In genomic region chr4:153495480-153496206, GRCh38 we compare ENCODE assay signal across 12 cellular contexts. TPM values are rescaled to one million over a fixed set of nuclear protein-coding genes. Genes with fewer than 3 reads are reported as not detected.
DNase-seq lines count a peak whose midpoint lies in the region; ATAC-seq and TF ChIP-seq lines count a peak whose summit lies in the region.
"Had no signal": no experiment of that assay in that cellular context is flagged by ENCODE, and none has a peak within 500 bp of the region (broad histone marks: within the 10 kb centered on the region; RNA-seq: fewer than 3 reads in every experiment).

No MANE protein-coding gene starts in this region.

- peaks cover 44 to 95% (median 76%) of the 10 kb centered on the region in 4 donors for H3K4me1 Mint-ChIP-seq in CD4-positive, CD25-positive, alpha-beta regulatory T cell
- peaks cover 55% of the 10 kb centered on the region for H3K4me1 Mint-ChIP-seq in GM23338
- H3K4me1 Mint-ChIP-seq in activated naive CD8-positive, alpha-beta T cell treated with anti-CD3 and anti-CD28 coated beads for 36 hours, result peaks cover 88% of the 10 kb centered on the region
- H3K4me1 Mint-ChIP-seq in naive thymus-derived CD8-positive, alpha-beta T cell, result peaks cover 56 to 96% (median 89%) of the 10 kb centered on the region in 4 donors

- peak overlapping the region; percentile 52 for H3K4me3 ChIP-seq in CD4-positive, CD25-positive, alpha-beta regulatory T cell (ENCODE audit: low read depth, low read length)
- H3K4me3 ChIP-seq in GM23338 (no peak overlapping the region), GM23248 (no peak overlapping the region)
- H3K4me3 ChIP-seq: mucosa of descending colon, stomach had no signal

- ATAC-seq in CD4-positive, CD25-positive, alpha-beta regulatory T cell (ENCODE audit: low read depth in 2 of 2), result no peak
- ATAC-seq in GM23338, result no peak
- peak in 1 of 2 donors; percentile 42 for ATAC-seq in naive thymus-derived CD8-positive, alpha-beta T cell
- ATAC-seq: mucosa of descending colon had no signal

- in situ Hi-C loops in GM23248 (cut with MboI), result no loop called here

- no peak overlapping the region for H3K9ac ChIP-seq in GM23248

- H3K36me3 ChIP-seq in CD4-positive, CD25-positive, alpha-beta regulatory T cell (ENCODE audit: control insufficient read depth, insufficient read depth, low read length), result peaks cover 5% of the 10 kb centered on the region
- H3K36me3 ChIP-seq in GM23338 (ENCODE audit: insufficient read depth), result no peaks in the 10 kb centered on the region
- H3K36me3 ChIP-seq in GM23248 (ENCODE audit: low read depth), result no peaks in the 10 kb centered on the region
- H3K36me3 ChIP-seq: stomach had no signal

- peaks cover 29% of the 10 kb centered on the region for H3K36me3 Mint-ChIP-seq in CD4-positive, CD25-positive, alpha-beta regulatory T cell
- no peaks in the 10 kb centered on the region for H3K36me3 Mint-ChIP-seq in GM23338 (ENCODE audit: low read depth)
- peaks cover 49% of the 10 kb centered on the region for H3K36me3 Mint-ChIP-seq in activated naive CD8-positive, alpha-beta T cell treated with anti-CD3 and anti-CD28 coated beads for 36 hours
- H3K36me3 Mint-ChIP-seq in naive thymus-derived CD8-positive, alpha-beta T cell, result peaks cover 0 to 17% (median 0%) of the 10 kb centered on the region in 3 donors

- peak overlapping the region; percentile 60 for H3K4me2 ChIP-seq in GM23338
- no peak overlapping the region for H3K4me2 ChIP-seq in GM23248 (ENCODE audit: unreplicated experiment)

- H3K27me3 Mint-ChIP-seq in CD4-positive, CD25-positive, alpha-beta regulatory T cell, result peaks cover 5% of the 10 kb centered on the region
- no peaks in the 10 kb centered on the region for H3K27me3 Mint-ChIP-seq in GM23338 (ENCODE audit: insufficient read depth, low read depth, poor library complexity)
- no peaks in the 10 kb centered on the region for H3K27me3 Mint-ChIP-seq in activated naive CD8-positive, alpha-beta T cell treated with anti-CD3 and anti-CD28 coated beads for 36 hours
- H3K27me3 Mint-ChIP-seq in naive thymus-derived CD8-positive, alpha-beta T cell, result no peaks in the 10 kb centered on the region

- H4K20me1 ChIP-seq in GM23338 (replicated peaks; ENCODE audit: insufficient read depth), result peaks cover 5% of the 10 kb centered on the region; the same call in 1 of the 2 replicates
- H4K20me1 ChIP-seq in GM23248 (ENCODE audit: insufficient read depth), result no peaks in the 10 kb centered on the region

- peak overlapping the region; percentile 91 for H3K27ac ChIP-seq in CD4-positive, CD25-positive, alpha-beta regulatory T cell (ENCODE audit: insufficient read depth, low read length, poor library complexity, severe bottlenecking)
- H3K27ac ChIP-seq in GM23338 (ENCODE audit: low read depth), result peak overlapping the region; percentile 75
- H3K27ac ChIP-seq in GM23248, result no peak overlapping the region
- H3K27ac ChIP-seq: HL-60 had no signal

- peak in 1 of 3 donors; percentile 59 for DNase-seq in CD4-positive, CD25-positive, alpha-beta regulatory T cell
- no peak for DNase-seq in GM23338 (ENCODE audit: low spot score)
- no peak for DNase-seq in activated naive CD8-positive, alpha-beta T cell treated with anti-CD3 and anti-CD28 coated beads for 36 hours
- peak in 2 of 10 donors; percentile 23 to 43 for DNase-seq in naive thymus-derived CD8-positive, alpha-beta T cell
- DNase-seq in SKM-1 treated with dmso at 0.1 percent for 144 hours (lab: John Stamatoyannopoulos, UW; ENCODE audit: unreplicated experiment), result no peak
- DNase-seq in GM23248, result no peak
- no peak for DNase-seq in medulla oblongata (ENCODE audit: extremely low spot score)
- no peak for DNase-seq in NCI-H1436 treated with DMSO at 0.1 percent for 48 hours (lab: John Stamatoyannopoulos, UW)
- DNase-seq: mucosa of descending colon, retina, stomach had no signal

- H3K27me3 ChIP-seq in CD4-positive, CD25-positive, alpha-beta regulatory T cell (ENCODE audit: control insufficient read depth, insufficient read depth, low read length), result no peaks in the 10 kb centered on the region
- H3K27me3 ChIP-seq in GM23338 (ENCODE audit: insufficient read depth) (no peaks in the 10 kb centered on the region), GM23248 (replicated peaks; ENCODE audit: insufficient read depth) (no peaks in the 10 kb centered on the region)
- H3K27me3 ChIP-seq: stomach had no signal

- POLR2A ChIA-PET in naive thymus-derived CD8-positive, alpha-beta T cell (lab: Charles Lee), result interaction anchor here (0.7 to 5.6 kb wide), 9 partner anchors 8 to 76 kb away, joined by 3 to 69 read pairs (median 4); partner anchors contain the start of gene TMEM131L

- H3F3A ChIP-seq in GM23338 (replicated peaks; ENCODE audit: low read depth) (no peaks in the 10 kb centered on the region), GM23248 (ENCODE audit: insufficient read depth) (peaks cover 25% of the 10 kb centered on the region)

- no peaks in the 10 kb centered on the region for H3K9me3 ChIP-seq in CD4-positive, CD25-positive, alpha-beta regulatory T cell (ENCODE audit: control insufficient read depth in 2 of 2, low read length in 2 of 2)
- H3K9me3 ChIP-seq in GM23248 (ENCODE audit: low read depth), result no peaks in the 10 kb centered on the region
- H3K9me3 ChIP-seq: mucosa of descending colon, stomach had no signal

- H3K9me3 Mint-ChIP-seq in CD4-positive, CD25-positive, alpha-beta regulatory T cell, result peaks cover 0 to 1% (median 0%) of the 10 kb centered on the region in 7 donors
- no peaks in the 10 kb centered on the region for H3K9me3 Mint-ChIP-seq in GM23338
- H3K9me3 Mint-ChIP-seq in activated naive CD8-positive, alpha-beta T cell treated with anti-CD3 and anti-CD28 coated beads for 36 hours, result peaks cover 3% of the 10 kb centered on the region
- no peaks in the 10 kb centered on the region for H3K9me3 Mint-ChIP-seq in naive thymus-derived CD8-positive, alpha-beta T cell

- peaks cover 82% of the 10 kb centered on the region for H3K79me2 ChIP-seq in GM23338 (replicated peaks; ENCODE audit: insufficient read depth)
- peaks cover 21% of the 10 kb centered on the region for H3K79me2 ChIP-seq in GM23248 (ENCODE audit: insufficient read depth)

- peak overlapping the region; percentile 90 to 99 (median 95) for H3K27ac Mint-ChIP-seq in CD4-positive, CD25-positive, alpha-beta regulatory T cell
- peak overlapping the region; percentile 58 for H3K27ac Mint-ChIP-seq in GM23338
- H3K27ac Mint-ChIP-seq in activated naive CD8-positive, alpha-beta T cell treated with anti-CD3 and anti-CD28 coated beads for 36 hours, result peak overlapping the region; percentile 93
- H3K27ac Mint-ChIP-seq in naive thymus-derived CD8-positive, alpha-beta T cell, result peak overlapping the region; percentile 92 to 100 (median 96)

- H3K4me3 Mint-ChIP-seq in CD4-positive, CD25-positive, alpha-beta regulatory T cell, result peak overlapping the region; percentile 3 to 77 (median 74)
- H3K4me3 Mint-ChIP-seq in GM23338, result no peak overlapping the region
- peak overlapping the region; percentile 42 for H3K4me3 Mint-ChIP-seq in activated naive CD8-positive, alpha-beta T cell treated with anti-CD3 and anti-CD28 coated beads for 36 hours
- peak overlapping the region; percentile 27 to 76 (median 70) for H3K4me3 Mint-ChIP-seq in naive thymus-derived CD8-positive, alpha-beta T cell

- TF ChIP-seq CTCF in GM23338 (conservative IDR thresholded peaks at IDR 0.05; ENCODE audit: low read depth in 2 of 2), result no peak

- H3K9me2 ChIP-seq in GM23338 (ENCODE audit: insufficient read depth) (no peaks in the 10 kb centered on the region), GM23248 (ENCODE audit: insufficient read depth) (no peaks in the 10 kb centered on the region)

- H2AFZ ChIP-seq in GM23338 (no peak overlapping the region), GM23248 (no peak overlapping the region)

- peaks cover 92% of the 10 kb centered on the region for H3K4me1 ChIP-seq in CD4-positive, CD25-positive, alpha-beta regulatory T cell (ENCODE audit: control insufficient read depth, insufficient read depth, low read length, poor library complexity, severe bottlenecking)
- H3K4me1 ChIP-seq in GM23338 (ENCODE audit: insufficient read depth) (peaks cover 53% of the 10 kb centered on the region), GM23248 (ENCODE audit: insufficient read depth) (peaks cover 25% of the 10 kb centered on the region)

- 90 to 91% methylated on average over 9 of the region's 9 CpGs for WGBS in GM23248 (ENCODE audit: low coverage in 1 of 2, low lambda C conversion rate in 2 of 2, missing lambda C conversion rate in 2 of 2), 2 experiments

RNA-seq across cellular contexts. Expression of gene TMEM131L, which starts 29.5 kb away (rescaled TPM):
- 86.4 TPM for total RNA-seq in CD4-positive, CD25-positive, alpha-beta regulatory T cell
- 10 to 100 TPM; 35.5 to 48.4 (median 40.1) TPM for polyA plus RNA-seq in CD4-positive, CD25-positive, alpha-beta regulatory T cell
- total RNA-seq in GM23338 (2014; rRNA removed; shearing (Covaris generic)), result 32.2 and 35.0 TPM in 2 replicates
- polyA plus RNA-seq in GM23338 (2016; fragmentation: Nextera tagmentation; extraction: Ambion mirVana) (11.1 TPM in 2 replicates), GM23248 (2016; fragmentation: Nextera tagmentation; extraction: Ambion mirVana) (8.7 and 10.2 TPM in 2 replicates)
- 10 to 100 TPM; 45.4 to 48.1 TPM for total RNA-seq in activated naive CD8-positive, alpha-beta T cell treated with anti-CD3 and anti-CD28 coated beads for 36 hours
- 10 to 100 TPM; 72.2 to 72.6 TPM for total RNA-seq in naive thymus-derived CD8-positive, alpha-beta T cell
- polyA plus RNA-seq in naive thymus-derived CD8-positive, alpha-beta T cell, result 10 to 100 TPM; 13.8 to 32.9 (median 26.7) TPM
- total RNA-seq in GM23248 (2014; rRNA removed; shearing (Covaris generic)), result 5.7 and 11.1 TPM in 2 replicates
